In the genomic region with DNA sequence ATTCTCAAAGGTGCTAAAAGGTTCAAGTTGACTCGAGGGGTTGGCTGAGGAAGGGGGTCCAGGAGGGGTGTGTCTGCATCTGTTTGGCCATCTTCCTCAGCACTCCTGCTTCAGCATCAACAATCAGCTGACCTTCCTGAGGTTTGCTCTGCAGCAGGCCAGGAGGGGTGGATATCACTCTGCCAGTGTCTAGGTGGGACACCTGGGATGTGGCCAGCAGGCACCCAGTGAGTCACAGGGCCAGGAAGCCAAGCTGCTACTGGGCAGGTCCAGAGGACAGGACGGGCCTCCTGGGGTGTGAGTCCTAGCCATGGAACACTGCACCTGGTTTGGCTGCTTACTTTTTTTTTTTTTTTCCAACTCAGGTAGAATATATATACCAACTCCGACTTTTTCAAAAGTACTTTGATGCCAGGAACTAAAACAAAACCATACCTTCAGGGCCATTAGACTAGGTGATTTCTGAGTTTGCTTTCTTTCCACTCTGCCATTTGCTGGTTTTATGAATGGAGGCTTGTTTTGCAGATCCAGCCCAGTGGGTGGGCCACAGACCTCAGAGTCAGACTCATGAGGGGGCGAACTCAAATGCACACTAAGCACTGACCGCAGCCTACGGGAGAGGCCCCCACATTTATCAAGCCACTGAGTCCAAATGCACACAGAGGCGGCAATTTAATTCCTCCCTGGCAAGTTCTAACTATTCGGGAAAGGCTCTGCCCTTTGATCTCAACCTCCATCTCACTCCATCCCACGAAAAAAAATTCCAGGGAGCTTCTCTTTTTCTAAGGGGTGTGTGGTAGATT, we compare ENCODE assay signal across 23 cellular contexts.
DNase-seq lines count a peak whose midpoint lies in the region; ATAC-seq and TF ChIP-seq lines count a peak whose summit lies in the region.
"Had no signal": no experiment of that assay in that cellular context is flagged by ENCODE, and none has a peak within 500 bp of the region (broad histone marks: within the 10 kb centered on the region; RNA-seq: fewer than 3 reads in every experiment).

No MANE protein-coding gene starts in this region.

- H3K4me3 Mint-ChIP-seq in activated T-cell treated with anti-CD3 and anti-CD28 coated beads, Interleukin-2, amount 50 U/mL, for 4 hours = no peak overlapping the region
- H3K4me3 Mint-ChIP-seq: activated CD4-positive, alpha-beta memory T cell treated with anti-CD3 and anti-CD28 coated beads, Interleukin-2, amount 10 ng/mL, durations not matched to agents 7 days and 5 days; CD14-positive monocyte had no signal

- peak; percentile 53 for DNase-seq in activated CD8-positive, alpha-beta memory T cell treated with anti-CD3 and anti-CD28 coated beads for 24 hours
- DNase-seq in activated CD8-positive, alpha-beta memory T cell treated with anti-CD3 and anti-CD28 coated beads, Interleukin-2, amount 50 U/mL, for 4 hours = no peak
- DNase-seq in PC-9 (peak; percentile 61 to 78), right cardiac atrium (no peak), dorsolateral prefrontal cortex (no peak), ovary (no peak)
- DNase-seq in activated T-cell treated with anti-CD3 and anti-CD28 coated beads, Interleukin-2, amount 50 U/mL, for 4 hours = no peak
- DNase-seq: activated CD4-positive, alpha-beta memory T cell treated with anti-CD3 and anti-CD28 coated beads, Interleukin-2, amount 10 ng/mL, durations not matched to agents 7 days and 5 days; activated gamma-delta T cell; cortex of kidney; esophagus squamous epithelium; IMR-90; MV-4-11; NCI-H2171 treated with DMSO at 0.1 percent for 48 hours; NCI-H774; Peyer's patch; spleen; stimulated activated naive CD4-positive, alpha-beta T cell; upper lobe of right lung had no signal

- CTCF ChIA-PET in PC-9 (lab: Charles Lee) = no interaction called here

- no peaks in the 10 kb centered on the region for H4K20me1 ChIP-seq in PC-9 (ENCODE audit: insufficient read depth)

- H3K4me1 ChIP-seq in PC-9 (replicated peaks; ENCODE audit: insufficient read depth) (peaks cover 30% of the 10 kb centered on the region), right cardiac atrium (ENCODE audit: control insufficient read depth, insufficient read depth, low read length) (no peaks in the 10 kb centered on the region), skeletal muscle tissue (ENCODE audit: control insufficient read depth in 3 of 3, insufficient read depth in 3 of 3, low read length in 3 of 3) (peaks cover 15 to 41% (median 34%) of the 10 kb centered on the region in 3 donors), ovary (ENCODE audit: insufficient read depth) (no peaks in the 10 kb centered on the region)
- H3K4me1 ChIP-seq: ascending aorta, Peyer's patch, spleen, upper lobe of right lung had no signal

- peaks cover 14% of the 10 kb centered on the region; the same call in 1 of the 2 replicates for H3F3A ChIP-seq in PC-9 (ENCODE audit: insufficient read depth, low read depth)

- H3K79me2 ChIP-seq in PC-9 (ENCODE audit: low read depth) = 0 out of 2 replicates have a peak, but pooled peaks cover 8% of the 10 kb centered on the region

- no peaks in the 10 kb centered on the region for H3K9me2 ChIP-seq in PC-9 (ENCODE audit: insufficient read depth)

- H3K27me3 ChIP-seq in PC-9 (ENCODE audit: insufficient read depth, low read depth) = no peaks in the 10 kb centered on the region
- H3K27me3 ChIP-seq in right cardiac atrium (ENCODE audit: control insufficient read depth, insufficient read depth) = no peaks in the 10 kb centered on the region
- no peaks in the 10 kb centered on the region for H3K27me3 ChIP-seq in skeletal muscle tissue (ENCODE audit: control insufficient read depth in 3 of 3, insufficient read depth in 3 of 3, low read length in 3 of 3)
- no peaks in the 10 kb centered on the region for H3K27me3 ChIP-seq in dorsolateral prefrontal cortex
- H3K27me3 ChIP-seq in ovary = no peaks in the 10 kb centered on the region
- H3K27me3 ChIP-seq: ascending aorta, esophagus squamous epithelium, Peyer's patch, spleen, upper lobe of right lung had no signal

- BruUV-seq in PC-9 (replicated peaks; lab: Mats Ljungman, UMichigan) = no TSS peak

- no peaks in the 10 kb centered on the region for H3K9me3 ChIP-seq in PC-9 (ENCODE audit: insufficient read depth, low read depth)
- no peaks in the 10 kb centered on the region for H3K9me3 ChIP-seq in right cardiac atrium (ENCODE audit: control insufficient read depth, low read length)
- no peaks in the 10 kb centered on the region for H3K9me3 ChIP-seq in skeletal muscle tissue (ENCODE audit: control insufficient read depth in 3 of 3, low read length in 3 of 3)
- no peaks in the 10 kb centered on the region for H3K9me3 ChIP-seq in ovary
- H3K9me3 ChIP-seq: A549, ascending aorta, esophagus squamous epithelium, Peyer's patch, spleen, upper lobe of right lung had no signal

- TF ChIP-seq CTCF in PC-9 (conservative IDR thresholded peaks at IDR 0.05) (no peak), dorsolateral prefrontal cortex (IDR thresholded peaks at IDR 0.05 in 54 of 56, conservative IDR thresholded peaks at IDR 0.05 in 2 of 56; ENCODE audit: low read depth in 1 of 56, partially characterized antibody in 56 of 56) (no peak), ovary (IDR thresholded peaks at IDR 0.05) (no peak)

- H3K36me3 Mint-ChIP-seq in activated T-cell treated with anti-CD3 and anti-CD28 coated beads, Interleukin-2, amount 50 U/mL, for 4 hours (ENCODE audit: insufficient read depth) = peaks cover 2% of the 10 kb centered on the region

- WGBS in right cardiac atrium = 84% methylated on average over 9 of the region's 9 CpGs
- WGBS in ovary, 3 donors = 77 to 86% (median 78%) methylated on average over 9 of the region's 9 CpGs

- no peaks in the 10 kb centered on the region for H3K27me3 Mint-ChIP-seq in activated T-cell treated with anti-CD3 and anti-CD28 coated beads, Interleukin-2, amount 50 U/mL, for 4 hours (ENCODE audit: low read depth)
- H3K27me3 Mint-ChIP-seq: activated CD4-positive, alpha-beta memory T cell treated with anti-CD3 and anti-CD28 coated beads, Interleukin-2, amount 10 ng/mL, durations not matched to agents 7 days and 5 days had no signal

- H3K27ac ChIP-seq in PC-9 (no peak overlapping the region), right cardiac atrium (ENCODE audit: low read length) (peak overlapping the region; percentile 72), skeletal muscle tissue (ENCODE audit: low read depth, low read length) (peak overlapping the region; percentile 92), dorsolateral prefrontal cortex (no peak overlapping the region), ovary (no peak overlapping the region)
- H3K27ac ChIP-seq: A549, ascending aorta, Peyer's patch, spleen, upper lobe of right lung had no signal

- H3K4me3 ChIP-seq in PC-9 (no peak overlapping the region), right cardiac atrium (ENCODE audit: low read length) (no peak overlapping the region), skeletal muscle tissue (ENCODE audit: low read length in 3 of 3) (peak overlapping the region in 1 of 3 donors; percentile 42), dorsolateral prefrontal cortex (no peak overlapping the region), ovary (no peak overlapping the region)
- H3K4me3 ChIP-seq: A549, ascending aorta, esophagus squamous epithelium, Peyer's patch, spleen, upper lobe of right lung had no signal

- no peak for TF ChIP-seq POLR2A in ovary (IDR thresholded peaks at IDR 0.05)

- peaks cover 5% of the 10 kb centered on the region; the same call in 1 of the 2 replicates for H3K36me3 ChIP-seq in PC-9 (ENCODE audit: low read depth)
- H3K36me3 ChIP-seq in skeletal muscle tissue (ENCODE audit: control insufficient read depth in 3 of 3, insufficient read depth in 3 of 3, low read length in 3 of 3) = peaks cover 6 to 21% (median 11%) of the 10 kb centered on the region in 3 donors
- no peaks in the 10 kb centered on the region for H3K36me3 ChIP-seq in ovary

- peak overlapping the region; percentile 21 for H3K4me2 ChIP-seq in PC-9
- H3K4me2 ChIP-seq: A549 had no signal

- POLR2A ChIA-PET in PC-9 (lab: Charles Lee; ENCODE audit: unreplicated experiment) = interaction anchor here (0.7 kb wide), 2 partner anchors 768 to 1019 kb away, joined by 3 to 5 read pairs; no protein-coding TSS in a partner anchor

- ATAC-seq in right cardiac atrium = peak; percentile 22 to 40
- no peak for ATAC-seq in activated T-cell treated with anti-CD3 and anti-CD28 coated beads, Interleukin-2, amount 50 U/mL, for 4 hours
- ATAC-seq: A549, upper lobe of right lung had no signal

- peaks cover 3% of the 10 kb centered on the region for H3K4me1 Mint-ChIP-seq in activated T-cell treated with anti-CD3 and anti-CD28 coated beads, Interleukin-2, amount 50 U/mL, for 4 hours (ENCODE audit: low read depth)

- no peak overlapping the region for H2AFZ ChIP-seq in PC-9

- no peaks in the 10 kb centered on the region for H3K9me3 Mint-ChIP-seq in activated T-cell treated with anti-CD3 and anti-CD28 coated beads, Interleukin-2, amount 50 U/mL, for 4 hours
- H3K9me3 Mint-ChIP-seq: activated CD4-positive, alpha-beta memory T cell treated with anti-CD3 and anti-CD28 coated beads, Interleukin-2, amount 10 ng/mL, durations not matched to agents 7 days and 5 days; CD14-positive monocyte had no signal

- peak overlapping the region in 1 of 3 donors; percentile 19 for H3K9ac ChIP-seq in skeletal muscle tissue (ENCODE audit: low read depth in 1 of 3, low read length in 3 of 3)

- no peak for TF ChIP-seq EP300 in ovary (IDR thresholded peaks at IDR 0.05)

- intact Hi-C loops in PC-9 (cut with micrococcal nuclease; ENCODE audit: unreplicated experiment) = no loop called here
- intact Hi-C loops in right cardiac atrium (cut with DNase I) = no loop called here
- intact Hi-C loops in dorsolateral prefrontal cortex (cut with DNase I) = no loop called here
- intact Hi-C loops in ovary (cut with DNase I) = no loop called here

Comparison
In these comparisons a context has a peak if more than half of its experiments do, and no peak if none do; other contexts are left out.
1. DNase-seq: peak in activated CD8-positive, alpha-beta memory T cell treated with anti-CD3 and anti-CD28 coated beads for 24 hours (single experiment) and PC-9 (2 of 2); none in activated CD8-positive, alpha-beta memory T cell treated with anti-CD3 and anti-CD28 coated beads, Interleukin-2, amount 50 U/mL, for 4 hours (single experiment), right cardiac atrium (0 of 3), activated T-cell treated with anti-CD3 and anti-CD28 coated beads, Interleukin-2, amount 50 U/mL, for 4 hours (single experiment), dorsolateral prefrontal cortex (0 of 10) and ovary (0 of 5).
2. H3K27ac ChIP-seq: peak in right cardiac atrium (single experiment) and skeletal muscle tissue (single experiment); none in PC-9 (single experiment), dorsolateral prefrontal cortex (0 of 59) and ovary (0 of 2).
3. ATAC-seq: peak in right cardiac atrium (2 of 2); none in activated T-cell treated with anti-CD3 and anti-CD28 coated beads, Interleukin-2, amount 50 U/mL, for 4 hours (0 of 2).